ENCODE assay signal across 19 cellular contexts in genomic region chr4:121003863-121004262, GRCh38.
"Had no signal": no experiment of that assay in that cellular context is flagged by ENCODE, and none has a peak within 500 bp of the region (broad histone marks: within the 10 kb centered on the region; RNA-seq: fewer than 3 reads in every experiment).

No MANE protein-coding gene starts in this region.

- H3K27ac Mint-ChIP-seq: IgD-negative memory B cell had no signal

- DNase-seq: NCI-H1092, NCI-H1105 treated with DMSO at 0.1 percent for 48 hours, NCI-H1417 treated with DMSO at 0.1 percent for 48 hours, NCI-H146, NCI-H1694 treated with DMSO at 0.1 percent for 48 hours, NCI-H1930, NCI-H2081, NCI-H2107, NCI-H2227 treated with DMSO at 0.1 percent for 48 hours, NCI-H524 treated with DMSO at 0.1 percent for 48 hours, NCI-H69, NCI-H774, PC-3, SHP77, SK-N-SH had no signal

- H3K4me1 Mint-ChIP-seq: IgD-negative memory B cell had no signal

- H3K27ac ChIP-seq: HL-60, RWPE1 had no signal

- H3K4me3 ChIP-seq: K562 had no signal

- H3K36me3 Mint-ChIP-seq: IgD-negative memory B cell had no signal

- H3K9me3 ChIP-seq: SK-N-SH had no signal

- H3K27me3 Mint-ChIP-seq: IgD-negative memory B cell had no signal

- H3K4me3 Mint-ChIP-seq: IgD-negative memory B cell had no signal
